Comparison of ENCODE assay signal across 1 cellular context in genomic region chr12:120361506-120362208, GRCh38.
TF ChIP-seq lines count a peak whose summit lies in the region.

No MANE protein-coding gene starts in this region.

TF ChIP-seq in H1, 55 proteins besides CTCF, POLR2A, EP300 and RAD21:
- no peak for TF ChIP-seq PHF8 (conservative IDR thresholded peaks at IDR 0.05; ENCODE audit: low read depth, low read length)
- TF ChIP-seq TCF12 (IDR thresholded peaks at IDR 0.05; ENCODE audit: low read depth, low read length): no peak; the same call in 1 of the 2 replicates
- peak; percentile 77; the same call in 1 of the 2 replicates for TF ChIP-seq RBBP5 (IDR thresholded peaks at IDR 0.05; ENCODE audit: borderline replicate concordance, low read depth, low read length)
- TF ChIP-seq KDM5A (IDR thresholded peaks at IDR 0.05; ENCODE audit: low read length): no peak
- peak; percentile 64 for TF ChIP-seq TEAD4 (IDR thresholded peaks at IDR 0.05; ENCODE audit: low read depth, low read length)
- TF ChIP-seq USF2 (IDR thresholded peaks at IDR 0.05; ENCODE audit: low read length): peak; percentile 15; the same call in 1 of the 2 replicates
- no peak for TF ChIP-seq BACH1 (IDR thresholded peaks at IDR 0.05; ENCODE audit: low read length)
- TF ChIP-seq TAF1 (IDR thresholded peaks at IDR 0.05; ENCODE audit: low read depth, low read length): peak; percentile 53; the same call in 1 of the 2 replicates
- peak; percentile 90 for TF ChIP-seq NANOG (IDR thresholded peaks at IDR 0.05; ENCODE audit: insufficient read depth, low read depth, low read length, poor library complexity, severe bottlenecking)
- peak; percentile 88 for TF ChIP-seq YY1 (IDR thresholded peaks at IDR 0.05; ENCODE audit: low read depth, low read length)
- TF ChIP-seq SP4 (IDR thresholded peaks at IDR 0.05; ENCODE audit: low read length): 0 out of 2 replicates have a peak, but pooled peaks have one; percentile 80
- peak; percentile 46 for TF ChIP-seq TAF7 (optimal IDR thresholded peaks at IDR 0.05; ENCODE audit: borderline replicate concordance, low read depth, low read length)
- no peak for TF ChIP-seq MAFK (IDR thresholded peaks at IDR 0.05; ENCODE audit: low read depth, low read length)
- TF ChIP-seq RNF2 (IDR thresholded peaks at IDR 0.05; ENCODE audit: borderline replicate concordance, low read depth, low read length, missing control alignments, poor library complexity, severe bottlenecking): no peak
- TF ChIP-seq JUN (IDR thresholded peaks at IDR 0.05; ENCODE audit: low read depth, low read length): no peak
- TF ChIP-seq SIN3A (conservative IDR thresholded peaks at IDR 0.05 in 1 of 2, IDR thresholded peaks at IDR 0.05 in 1 of 2; ENCODE audit: low read depth in 1 of 2, low read length in 2 of 2): peak in 1 of 2 experiments; percentile 93; a peak in 2 of 4 replicates
- TF ChIP-seq CREB1 (IDR thresholded peaks at IDR 0.05): peak; percentile 56
- TF ChIP-seq E2F6 (IDR thresholded peaks at IDR 0.05): no peak
- no peak for TF ChIP-seq ASH2L (IDR thresholded peaks at IDR 0.05; ENCODE audit: low read length)
- no peak for TF ChIP-seq RXRA (IDR thresholded peaks at IDR 0.05; ENCODE audit: insufficient read depth, low read depth, low read length)
- no peak for TF ChIP-seq SUZ12 (IDR thresholded peaks at IDR 0.05; ENCODE audit: low read length)
- no peak for TF ChIP-seq CHD1 (IDR thresholded peaks at IDR 0.05; ENCODE audit: low read depth, low read length)
- TF ChIP-seq RFX5 (IDR thresholded peaks at IDR 0.05; ENCODE audit: borderline replicate concordance, low read depth, low read length): peak; percentile 88
- TF ChIP-seq JUND (IDR thresholded peaks at IDR 0.05; ENCODE audit: low read length): 0 out of 2 replicates have a peak, but pooled peaks have one; percentile 15
- no peak for TF ChIP-seq CEBPB (IDR thresholded peaks at IDR 0.05; ENCODE audit: low read depth, low read length)
- TF ChIP-seq GTF2F1 (IDR thresholded peaks at IDR 0.05; ENCODE audit: borderline replicate concordance, low read depth, low read length): no peak
- TF ChIP-seq POLR2AphosphoS5 (IDR thresholded peaks at IDR 0.05; ENCODE audit: low read depth, low read length): 0 out of 2 replicates have a peak, but pooled peaks have one; percentile 12
- 0 out of 2 replicates have a peak, but pooled peaks have one; percentile 29 for TF ChIP-seq CHD2 (IDR thresholded peaks at IDR 0.05; ENCODE audit: low read length)
- peak in 1 of 2 experiments; percentile 57; a peak in 1 of 4 replicates for TF ChIP-seq HDAC2 (IDR thresholded peaks at IDR 0.05; ENCODE audit: borderline replicate concordance in 1 of 2, low read depth in 2 of 2, low read length in 2 of 2)
- TF ChIP-seq SRF (IDR thresholded peaks at IDR 0.05; ENCODE audit: low read depth, low read length): no peak
- peak; percentile 72 for TF ChIP-seq TBP (IDR thresholded peaks at IDR 0.05; ENCODE audit: low read depth, low read length)
- no peak for TF ChIP-seq SP2 (IDR thresholded peaks at IDR 0.05; ENCODE audit: low read length)
- no peak for TF ChIP-seq EZH2 (IDR thresholded peaks at IDR 0.05; ENCODE audit: low read depth, low read length, severe bottlenecking)
